In genomic region chr12:124994435-124994975, GRCh38 we compare ENCODE assay signal across 8 cellular contexts. TPM values are rescaled to one million over a fixed set of nuclear protein-coding genes. Genes with fewer than 3 reads are reported as not detected.
DNase-seq lines count a peak whose midpoint lies in the region; ATAC-seq, FAIRE-seq and TF ChIP-seq lines count a peak whose summit lies in the region.

No MANE protein-coding gene starts in this region.

- H3K79me2 ChIP-seq in endothelial cell of umbilical vein (ENCODE audit: control insufficient read depth, insufficient read depth, low read length), result peaks cover 4% of the 10 kb centered on the region

- no peak for TF ChIP-seq CTCF in endothelial cell of umbilical vein (IDR thresholded peaks at IDR 0.05; ENCODE audit: extremely low read depth in 1 of 2, insufficient read depth in 1 of 2, low read depth in 1 of 2, low read length in 2 of 2)

- H3K4me1 ChIP-seq in endothelial cell of umbilical vein (ENCODE audit: control insufficient read depth, extremely low read depth, insufficient read depth, low read length) (peaks cover 18% of the 10 kb centered on the region), neuron (ENCODE audit: insufficient read depth, low read length) (peaks cover 12% of the 10 kb centered on the region)

- no peaks in the 10 kb centered on the region for H3K36me3 ChIP-seq in endothelial cell of umbilical vein (ENCODE audit: control insufficient read depth in 2 of 2, extremely low read depth in 1 of 2, insufficient read depth in 2 of 2, low read length in 2 of 2)
- no peaks in the 10 kb centered on the region for H3K36me3 ChIP-seq in neuron (ENCODE audit: insufficient read depth, low read length)

- POLR2A ChIA-PET in endothelial cell of umbilical vein (lab: Charles Lee), result no interaction called here

- peak overlapping the region; percentile 97 for H2AFZ ChIP-seq in endothelial cell of umbilical vein (ENCODE audit: low read depth, low read length)
- H2AFZ ChIP-seq in neuron (ENCODE audit: low read depth, low read length), result peak overlapping the region; percentile 76

- TF ChIP-seq POLR2A in endothelial cell of umbilical vein (IDR thresholded peaks at IDR 0.05; ENCODE audit: low read depth, low read length), result no peak

- H3K4me3 ChIP-seq in endothelial cell of umbilical vein (replicated peaks in 1 of 3; ENCODE audit: insufficient read depth in 1 of 3, low read depth in 1 of 3, low read length in 3 of 3) (peak overlapping the region; percentile 54 to 69 (median 64)), neuron (ENCODE audit: low read length) (peak overlapping the region; percentile 74)

- peak; percentile 36 for ATAC-seq in HG02588 (IDR thresholded peaks at IDR 0.05; ENCODE audit: unreplicated experiment)

- CTCF ChIA-PET in endothelial cell of umbilical vein (lab: Charles Lee), result interaction anchor here (0.8 kb wide), 1 partner anchor 55 kb away, joined by 3 read pairs; no protein-coding TSS in a partner anchor

- no peaks in the 10 kb centered on the region for H4K20me1 ChIP-seq in endothelial cell of umbilical vein (replicated peaks; ENCODE audit: control insufficient read depth, extremely low read depth, insufficient read depth, low read length)

- H3K9ac ChIP-seq in endothelial cell of umbilical vein (replicated peaks; ENCODE audit: extremely low read depth, insufficient read depth, low read length), result peak overlapping the region; percentile 34

- dilution Hi-C loops in endothelial cell of umbilical vein (cut with MboI; ENCODE audit: extremely low pct_ligation_motif_present, low sequenced_read_pairs), result no loop called here

- no peaks in the 10 kb centered on the region for H3K27me3 ChIP-seq in endothelial cell of umbilical vein (ENCODE audit: control insufficient read depth in 2 of 2, insufficient read depth in 2 of 2, low read length in 2 of 2)
- H3K27me3 ChIP-seq in neuron (ENCODE audit: insufficient read depth, low read length), result no peaks in the 10 kb centered on the region

- H3K9me3 ChIP-seq in endothelial cell of umbilical vein (replicated peaks; ENCODE audit: control insufficient read depth, insufficient read depth, low read length), result no peaks in the 10 kb centered on the region
- no peaks in the 10 kb centered on the region for H3K9me3 ChIP-seq in neuron (ENCODE audit: low read length)

- no peaks in the 10 kb centered on the region for H3K9me1 ChIP-seq in endothelial cell of umbilical vein (replicated peaks; ENCODE audit: control insufficient read depth, extremely low read depth, insufficient read depth, low read length)

- peak overlapping the region; percentile 86 for H3K4me2 ChIP-seq in endothelial cell of umbilical vein (ENCODE audit: insufficient read depth, low read length)

- DNase-seq in GDM1 (lab: John Stamatoyannopoulos, UW) (peak; percentile 80), SIG-M5 (lab: John Stamatoyannopoulos, UW) (peak; percentile 69), endothelial cell of umbilical vein (ENCODE audit: low read depth, low spot score) (no peak), kidney glomerular epithelial cell (lab: John Stamatoyannopoulos, UW) (no peak)
- no peak for DNase-seq in stimulated activated CD4-positive, alpha-beta T cell treated with anti-CD3 and anti-CD28 coated beads, Interleukin-4, amount 100 ng/mL, for 1 hour
- no peak for DNase-seq in stimulated activated CD4-positive, alpha-beta T cell treated with anti-CD3 and anti-CD28 coated beads, Interleukin-2, amount 100 ng/mL, for 48 hours

- TSS peak; percentile 16 for BruUV-seq in endothelial cell of umbilical vein (replicated peaks; lab: Mats Ljungman, UMichigan)

- no peak overlapping the region for H3K27ac ChIP-seq in endothelial cell of umbilical vein (ENCODE audit: insufficient read depth, low read depth, low read length)

- intact Hi-C loops in endothelial cell of umbilical vein (cut with micrococcal nuclease), result loop anchor here (5.0 kb wide), 1 partner anchor 53 kb away; no protein-coding TSS in a partner anchor

- peak; percentile 40 for FAIRE-seq in endothelial cell of umbilical vein (lab: Jason Lieb, UNC)

TF ChIP-seq in endothelial cell of umbilical vein, 7 proteins besides CTCF, POLR2A, EP300 and RAD21:
- TF ChIP-seq MYC (IDR thresholded peaks at IDR 0.05; ENCODE audit: low read depth, low read length) (no peak), GATA2 (IDR thresholded peaks at IDR 0.05; ENCODE audit: insufficient read depth, insufficient read length, low read depth, low read length) (no peak), MAX (IDR thresholded peaks at IDR 0.05; ENCODE audit: insufficient read depth, insufficient read length) (no peak)

RNA-seq across cellular contexts. Expression of gene BRI3BP, which starts 1.1 kb away (rescaled TPM):
- 8.2 and 8.3 TPM in 2 replicates for total RNA-seq in endothelial cell of umbilical vein
- 2.8 and 3.4 TPM in 2 replicates for polyA plus RNA-seq in endothelial cell of umbilical vein
- polyA plus RNA-seq in endothelial cell of umbilical vein (2011; cell fraction: cytosol; rRNA removed), result 3.1 and 3.2 TPM in 2 replicates
- 1.2 and 2.0 TPM in 2 replicates for polyA plus RNA-seq in endothelial cell of umbilical vein (2011; cell fraction: nucleus; rRNA removed)
- 3.9 and 5.5 TPM in 2 replicates for polyA plus RNA-seq in endothelial cell of umbilical vein (2012)
- 5.2 and 5.4 TPM in 2 replicates for polyA minus RNA-seq in endothelial cell of umbilical vein
- polyA minus RNA-seq in endothelial cell of umbilical vein (2011; cell fraction: cytosol; rRNA and poly(A)+ RNA removed), result 25.5 TPM
- 1.7 and 2.2 TPM in 2 replicates for polyA minus RNA-seq in endothelial cell of umbilical vein (2011; cell fraction: nucleus; rRNA and poly(A)+ RNA removed)

RNA-seq across cellular contexts. Expression of gene DHX37, which starts 5.6 kb away (rescaled TPM):
- total RNA-seq in endothelial cell of umbilical vein, result 23.6 and 25.2 TPM in 2 replicates
- polyA plus RNA-seq in endothelial cell of umbilical vein, result 10.9 and 11.6 TPM in 2 replicates
- 8.8 and 9.7 TPM in 2 replicates for polyA plus RNA-seq in endothelial cell of umbilical vein (2011; cell fraction: cytosol; rRNA removed)
- 24.7 and 28.4 TPM in 2 replicates for polyA plus RNA-seq in endothelial cell of umbilical vein (2011; cell fraction: nucleus; rRNA removed)
- polyA plus RNA-seq in endothelial cell of umbilical vein (2012), result 15.6 and 16.3 TPM in 2 replicates
- 14.3 and 17.2 TPM in 2 replicates for polyA minus RNA-seq in endothelial cell of umbilical vein
- polyA minus RNA-seq in endothelial cell of umbilical vein (2011; cell fraction: cytosol; rRNA and poly(A)+ RNA removed), result 18.5 TPM
- polyA minus RNA-seq in endothelial cell of umbilical vein (2011; cell fraction: nucleus; rRNA and poly(A)+ RNA removed), result 11.3 and 16.3 TPM in 2 replicates

Comparison
In these comparisons a context has a peak if more than half of its experiments do, and no peak if none do; other contexts are left out.
1. DNase-seq: peak in GDM1 (single experiment) and SIG-M5 (single experiment); none in endothelial cell of umbilical vein (single experiment), stimulated activated CD4-positive, alpha-beta T cell treated with anti-CD3 and anti-CD28 coated beads, Interleukin-4, amount 100 ng/mL, for 1 hour (single experiment), kidney glomerular epithelial cell (single experiment) and stimulated activated CD4-positive, alpha-beta T cell treated with anti-CD3 and anti-CD28 coated beads, Interleukin-2, amount 100 ng/mL, for 48 hours (0 of 2).